ENCODE assay signal across 12 cellular contexts in the genomic region with DNA sequence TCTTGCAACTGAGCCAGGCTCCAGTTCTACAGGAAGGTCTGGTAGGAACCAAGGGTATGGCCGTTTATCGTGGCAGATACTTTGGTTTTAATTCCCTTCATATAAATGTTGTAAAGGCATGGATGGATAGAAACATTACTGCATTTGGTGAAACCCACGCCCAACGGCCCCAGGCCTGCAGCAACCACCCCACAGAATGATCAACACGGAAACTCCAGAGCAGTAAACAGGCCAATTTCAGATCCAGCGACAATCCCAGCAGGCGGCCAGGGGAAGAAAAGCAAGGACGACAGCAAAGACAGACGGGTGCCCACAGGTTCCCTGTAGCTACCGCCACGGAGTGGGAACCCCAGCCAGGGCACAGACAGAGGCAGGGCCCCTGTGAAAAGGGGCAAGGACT.
"Had no signal": no experiment of that assay in that cellular context is flagged by ENCODE, and none has a peak within 500 bp of the region (broad histone marks: within the 10 kb centered on the region; RNA-seq: fewer than 3 reads in every experiment).

No MANE protein-coding gene starts in this region.

- H3K27ac Mint-ChIP-seq: activated CD4-positive, alpha-beta T cell treated with anti-CD3 and anti-CD28 coated beads, Interleukin-2, amount 10 ng/mL, durations not matched to agents 24 days and 14 days; activated T-helper 1 cell treated with anti-CD3 and anti-CD28 coated beads, Interleukin-12 subunit alpha, Interleukin-12 subunit beta, Interleukin-2, Interleukin-4 antibody, amounts not matched to agents 30 ng/mL and 10 ng/mL and 1 ng/mL, durations not matched to agents 14 hours and 24 hours and 36 hours; WTC11 had no signal

- ATAC-seq: WTC11 had no signal

- H3K4me3 Mint-ChIP-seq: activated naive CD4-positive, alpha-beta T cell treated with anti-CD3 and anti-CD28 coated beads for 36 hours; activated T-helper 1 cell treated with anti-CD3 and anti-CD28 coated beads, Interleukin-12 subunit alpha, Interleukin-12 subunit beta, Interleukin-2, Interleukin-4 antibody, amounts not matched to agents 30 ng/mL and 10 ng/mL and 1 ng/mL, durations not matched to agents 14 hours and 24 hours and 36 hours; WTC11 had no signal

- H3K9me3 ChIP-seq: testis had no signal

- H3K36me3 Mint-ChIP-seq: WTC11 had no signal

- DNase-seq: activated CD4-positive, alpha-beta T cell treated with anti-CD3 and anti-CD28 coated beads, Interleukin-2, amount 10 ng/mL, durations not matched to agents 24 days and 14 days; activated naive CD4-positive, alpha-beta T cell treated with anti-CD3 and anti-CD28 coated beads for 36 hours; erythroblast; hippocampal formation; natural killer cell; stimulated activated CD4-positive, alpha-beta T cell treated with anti-CD3 and anti-CD28 coated beads, Interleukin-4, amount 100 ng/mL, for 1 hour; stimulated activated CD8-positive, alpha-beta memory T cell treated with anti-CD3 and anti-CD28 coated beads, Interleukin-4, amount 100 ng/mL, for 48 hours; stimulated activated naive CD8-positive, alpha-beta T cell treated with anti-CD3 and anti-CD28 coated beads, Interleukin-15, Interleukin-2, amounts not matched to agents 100 U/mL and 50 U/mL, for 24 hours; testis had no signal

- H3K27me3 ChIP-seq: testis had no signal

- H3K27ac ChIP-seq: testis had no signal

- H3K4me1 ChIP-seq: testis had no signal

- H3K4me3 ChIP-seq: lung, testis had no signal
